In genomic region chr9:126658964-126659555, GRCh38 we compare ENCODE assay signal across 21 cellular contexts. TPM values are rescaled to one million over a fixed set of nuclear protein-coding genes. Genes with fewer than 3 reads are reported as not detected.
DNase-seq lines count a peak whose midpoint lies in the region; ATAC-seq, FAIRE-seq and TF ChIP-seq lines count a peak whose summit lies in the region.
"Had no signal": no experiment of that assay in that cellular context is flagged by ENCODE, and none has a peak within 500 bp of the region (broad histone marks: within the 10 kb centered on the region; RNA-seq: fewer than 3 reads in every experiment).

No MANE protein-coding gene starts in this region.

- 0 out of 2 replicates have a peak overlapping the region, but pooled peaks have one; percentile 27 for H3K18ac ChIP-seq in H1 (ENCODE audit: extremely low read depth, low read length)

- no peak overlapping the region for H3K9ac ChIP-seq in H1 (replicated peaks in 1 of 4; ENCODE audit: extremely low read depth in 1 of 4, low read depth in 3 of 4, low read length in 3 of 4)
- H3K9ac ChIP-seq in neural progenitor cell, result no peak overlapping the region

- H3F3A ChIP-seq in neural progenitor cell (ENCODE audit: low read depth), result peaks cover 30% of the 10 kb centered on the region

- H3K4me2 ChIP-seq in H1 (ENCODE audit: insufficient read depth in 1 of 2, low read depth in 2 of 2, low read length in 2 of 2), result no peak overlapping the region
- peak overlapping the region; percentile 60 for H3K4me2 ChIP-seq in neural progenitor cell

- H3K36me3 ChIP-seq in HEK293 (ENCODE audit: control insufficient read depth in 2 of 2, insufficient read depth in 1 of 2, low read length in 2 of 2) (peaks cover 0 to 6% of the 10 kb centered on the region in 2 experiments; a peak in 1 of 3 replicates), H1 (ENCODE audit: control insufficient read depth in 2 of 4, insufficient read depth in 4 of 4, low read length in 3 of 4) (no peaks in the 10 kb centered on the region; a peak in 1 of 8 replicates), neural progenitor cell (no peaks in the 10 kb centered on the region)

- H4K91ac ChIP-seq in H1 (replicated peaks; ENCODE audit: insufficient read length, low read length), result no peak overlapping the region

- no peak overlapping the region for H2BK120ac ChIP-seq in H1 (replicated peaks; ENCODE audit: low read depth, low read length)

- H2BK12ac ChIP-seq in H1 (ENCODE audit: low read depth, low read length), result peak overlapping the region; percentile 17; the same call in 1 of the 2 replicates

- H2BK20ac ChIP-seq in H1 (ENCODE audit: low read length), result no peak overlapping the region

- H3K4me1 Mint-ChIP-seq in neural progenitor cell, result peaks cover 51% of the 10 kb centered on the region
- H3K4me1 Mint-ChIP-seq in activated T-cell treated with anti-CD3 and anti-CD28 coated beads, Interleukin-2, amount 50 U/mL, for 24 hours (ENCODE audit: low read depth), result no peaks in the 10 kb centered on the region
- H3K4me1 Mint-ChIP-seq: CD4-positive, alpha-beta memory T cell had no signal

- H2BK5ac ChIP-seq in H1 (ENCODE audit: low read depth, low read length), result no peak overlapping the region

- H2BK15ac ChIP-seq in H1 (ENCODE audit: low read length), result peak overlapping the region; percentile 95

- no peak overlapping the region for H4K8ac ChIP-seq in H1 (ENCODE audit: extremely low read depth, insufficient read depth, low read length)

- H2AFZ ChIP-seq in H1 (ENCODE audit: low read length) (no peak overlapping the region), neural progenitor cell (replicated peaks) (no peak overlapping the region)

- no peak overlapping the region for H3K4me3 Mint-ChIP-seq in neural progenitor cell
- no peak overlapping the region for H3K4me3 Mint-ChIP-seq in activated T-cell treated with anti-CD3 and anti-CD28 coated beads, Interleukin-2, amount 50 U/mL, for 24 hours
- H3K4me3 Mint-ChIP-seq: CD4-positive, alpha-beta memory T cell; HFFc6 had no signal

- ATAC-seq in HG03520 (IDR thresholded peaks at IDR 0.05; ENCODE audit: unreplicated experiment) (no peak), GM21576 (IDR thresholded peaks at IDR 0.05; ENCODE audit: unreplicated experiment) (no peak)
- ATAC-seq: HCT116 had no signal

- no peak overlapping the region for H3K4me3 ChIP-seq in HEK293 (ENCODE audit: low read depth, low read length)
- no peak overlapping the region for H3K4me3 ChIP-seq in H1 (ENCODE audit: extremely low read depth in 1 of 4, insufficient read depth in 2 of 4, low read depth in 3 of 4, low read length in 4 of 4)
- no peak overlapping the region for H3K4me3 ChIP-seq in neural progenitor cell

- H3K9me3 ChIP-seq in HEK293 (ENCODE audit: control insufficient read depth, insufficient read depth, low read depth, low read length), result no peaks in the 10 kb centered on the region
- H3K9me3 ChIP-seq in H1 (ENCODE audit: insufficient read depth in 2 of 2, low read depth in 1 of 2, low read length in 1 of 2), result no peaks in the 10 kb centered on the region
- no peaks in the 10 kb centered on the region for H3K9me3 ChIP-seq in neural progenitor cell (ENCODE audit: low read depth)
- H3K9me3 ChIP-seq: Caco-2 had no signal

- H3K14ac ChIP-seq in H1 (ENCODE audit: insufficient read length), result no peak overlapping the region

- CTCF ChIA-PET in HEK293 (lab: Yijun Ruan, JAX) (no interaction called here), H1 (lab: Charles Lee; ENCODE audit: partially characterized antibody) (interaction anchor here (1.0 to 6.2 kb wide), 7 partner anchors 13 to 47 kb away, joined by 3 to 54 read pairs (median 4); no protein-coding TSS in a partner anchor)

- H4K20me1 ChIP-seq in H1 (replicated peaks in 1 of 2; ENCODE audit: control insufficient read depth in 1 of 2, insufficient read depth in 2 of 2, low read length in 2 of 2), result no peaks in the 10 kb centered on the region
- peaks cover 32% of the 10 kb centered on the region for H4K20me1 ChIP-seq in neural progenitor cell (ENCODE audit: low read depth)

- TF ChIP-seq RAD21 in H1 (IDR thresholded peaks at IDR 0.05 in 1 of 2, conservative IDR thresholded peaks at IDR 0.05 in 1 of 2; ENCODE audit: low read depth in 2 of 2, low read length in 2 of 2), result no peak

- FAIRE-seq in H1 (lab: Jason Lieb, UNC), result no peak
- FAIRE-seq: GM12891, GM18507 had no signal

- H3K27me3 Mint-ChIP-seq in neural progenitor cell (ENCODE audit: insufficient read depth, low read depth), result peaks cover 38% of the 10 kb centered on the region
- H3K27me3 Mint-ChIP-seq in activated T-cell treated with anti-CD3 and anti-CD28 coated beads, Interleukin-2, amount 50 U/mL, for 24 hours, result peaks cover 54% of the 10 kb centered on the region

- H3K4ac ChIP-seq in H1 (replicated peaks; ENCODE audit: insufficient read length, low read depth, low read length), result no peak overlapping the region

- H3K4me1 ChIP-seq in HEK293 (ENCODE audit: control insufficient read depth, insufficient read depth, low read length) (no peaks in the 10 kb centered on the region; the same call in 1 of the 2 replicates), H1 (replicated peaks in 1 of 4; ENCODE audit: control insufficient read depth in 3 of 4, insufficient read depth in 4 of 4, low read length in 3 of 4) (peaks cover 3 to 22% (median 18%) of the 10 kb centered on the region in 4 experiments), neural progenitor cell (peaks cover 33% of the 10 kb centered on the region)

- POLR2A ChIA-PET in HEK293 (lab: Yijun Ruan, JAX) (no interaction called here), H1 (lab: Charles Lee; ENCODE audit: partially characterized antibody) (interaction anchor here (0.9 to 1.4 kb wide), 2 partner anchors 17 to 18 kb away, joined by 4 to 5 read pairs; no protein-coding TSS in a partner anchor)

- H3K36me3 Mint-ChIP-seq in neural progenitor cell, result peaks cover 1% of the 10 kb centered on the region
- H3K36me3 Mint-ChIP-seq in activated T-cell treated with anti-CD3 and anti-CD28 coated beads, Interleukin-2, amount 50 U/mL, for 24 hours (ENCODE audit: low read depth), result no peaks in the 10 kb centered on the region
- H3K36me3 Mint-ChIP-seq: CD4-positive, alpha-beta memory T cell had no signal

- H3K56ac ChIP-seq in H1 (replicated peaks; ENCODE audit: insufficient read length, low read depth, low read length), result no peak overlapping the region

- DNase-seq in H1 (ENCODE audit: low read depth in 1 of 2, low spot score in 2 of 2), result no peak
- DNase-seq in neural progenitor cell (ENCODE audit: low spot score), result peak; percentile 68
- DNase-seq in activated T-cell treated with anti-CD3 and anti-CD28 coated beads, Interleukin-2, amount 50 U/mL, for 24 hours, result no peak
- DNase-seq in activated CD4-positive, alpha-beta T cell treated with anti-CD3 and anti-CD28 coated beads for 48 hours, result no peak
- DNase-seq: C1 segment of cervical spinal cord; CD4-positive, alpha-beta memory T cell; DMS153; DND-41; GDM1; GOT3; H7; HFFc6 had no signal

- H3K23ac ChIP-seq in H1 (ENCODE audit: insufficient read length), result no peak overlapping the region

- H3K27ac ChIP-seq in HEK293 (ENCODE audit: extremely low read depth, low read depth, low read length) (no peak overlapping the region), H1 (ENCODE audit: low read depth, low read length) (no peak overlapping the region), neural progenitor cell (no peak overlapping the region)

- no peaks in the 10 kb centered on the region for H3K9me3 Mint-ChIP-seq in neural progenitor cell
- H3K9me3 Mint-ChIP-seq in activated T-cell treated with anti-CD3 and anti-CD28 coated beads, Interleukin-2, amount 50 U/mL, for 24 hours, result no peaks in the 10 kb centered on the region
- H3K9me3 Mint-ChIP-seq: CD4-positive, alpha-beta memory T cell; HFFc6 had no signal

- H3K23me2 ChIP-seq in H1 (ENCODE audit: low read depth, low read length), result no peaks in the 10 kb centered on the region

- no peak overlapping the region for H4K5ac ChIP-seq in H1 (ENCODE audit: insufficient read length, low read depth, low read length)

- TF ChIP-seq EP300 in H1 (IDR thresholded peaks at IDR 0.05; ENCODE audit: borderline replicate concordance in 1 of 2, low read depth in 2 of 2, low read length in 2 of 2), result no peak

- no peak overlapping the region for H2AK5ac ChIP-seq in H1 (ENCODE audit: low read depth, low read length)

- no peak for TF ChIP-seq POLR2A in H1 (IDR thresholded peaks at IDR 0.05; ENCODE audit: control extremely low read depth in 1 of 2, low read depth in 2 of 2, low read length in 2 of 2)

- no peaks in the 10 kb centered on the region for H3K79me1 ChIP-seq in H1 (ENCODE audit: low read depth, low read length)

- H3K27me3 ChIP-seq in H1 (replicated peaks in 1 of 4; ENCODE audit: control insufficient read depth in 3 of 4, extremely low read depth in 1 of 4, insufficient read depth in 3 of 4, low read length in 3 of 4) (peaks cover 0 to 6% (median 0%) of the 10 kb centered on the region in 4 experiments; a peak in 2 of 7 replicates), neural progenitor cell (peaks cover 53% of the 10 kb centered on the region)

- H3K79me2 ChIP-seq in H1 (ENCODE audit: control insufficient read depth in 1 of 2, insufficient read depth in 2 of 2, low read length in 2 of 2) (no peaks in the 10 kb centered on the region), neural progenitor cell (ENCODE audit: low read depth) (no peaks in the 10 kb centered on the region)

- 87% methylated on average over 7 of the region's 11 CpGs; no CpG with 5 or more reads in 1 of the 2 experiments for WGBS in H1 (ENCODE audit: extremely low coverage in 1 of 2, insufficient coverage in 1 of 2, insufficient read length in 1 of 2, insufficient replicate concordance in 2 of 2, low coverage in 1 of 2, low lambda C conversion rate in 2 of 2, missing lambda C conversion rate in 1 of 2), 2 experiments

- TF ChIP-seq CTCF in HEK293 (tag by site-specific recombination; IDR thresholded peaks at IDR 0.05), result no peak
- no peak for TF ChIP-seq CTCF in H1 (IDR thresholded peaks at IDR 0.05; ENCODE audit: control extremely low read depth in 1 of 3, insufficient read depth in 1 of 3, low read depth in 1 of 3, low read length in 3 of 3)
- no peak for TF ChIP-seq CTCF in neural progenitor cell (IDR thresholded peaks at IDR 0.05)

- H3K27ac Mint-ChIP-seq in neural progenitor cell, result peak overlapping the region; percentile 21
- H3K27ac Mint-ChIP-seq in activated T-cell treated with anti-CD3 and anti-CD28 coated beads, Interleukin-2, amount 50 U/mL, for 24 hours, result no peak overlapping the region
- H3K27ac Mint-ChIP-seq: CD4-positive, alpha-beta memory T cell; HFFc6 had no signal

TF ChIP-seq in H1, 55 proteins besides CTCF, POLR2A, EP300 and RAD21 (continues in another document):
- TF ChIP-seq CREB1 (IDR thresholded peaks at IDR 0.05), result no peak

RNA-seq across cellular contexts. Expression of gene LMX1B, which starts 45.3 kb away (rescaled TPM):
- 0.37 and 0.52 TPM in 2 replicates for total RNA-seq in H1 (2021; fragmentation: NEBNext Ultra II Directional; extraction: Animal tissue kit (Norgen Biotek cat#: 25700))
- 0.09 and 0.17 TPM in 2 replicates for polyA plus RNA-seq in H1 (2011; rRNA removed)
- polyA plus RNA-seq in H1 (2011; cell fraction: cytosol; rRNA removed), result 0.17 TPM
- polyA plus RNA-seq in H1 (2011; cell fraction: nucleus; rRNA removed), result 0.24 TPM
- 0.17 to 0.24 TPM (median 0.20 TPM) in 4 replicates for polyA plus RNA-seq in H1 (2012, experiment 1 of 2)
- 0.16 TPM for polyA plus RNA-seq in H1 (2012, experiment 2 of 2)
- polyA plus RNA-seq in H1 (2013, experiment 1 of 2), result 0.18 TPM
- polyA plus RNA-seq in H1 (2013, experiment 2 of 2), result 0.22 TPM
- polyA minus RNA-seq in H1 (2011; rRNA and poly(A)+ RNA removed), result 0.07 and 0.16 TPM in 2 replicates
- 0.44 TPM for polyA minus RNA-seq in H1 (2011; cell fraction: cytosol; rRNA and poly(A)+ RNA removed)
- 0.10 TPM for polyA minus RNA-seq in H1 (2011; cell fraction: nucleus; rRNA and poly(A)+ RNA removed)
- 0.19 and 0.50 TPM in 2 replicates for total RNA-seq in neural progenitor cell (ENCODE audit: low replicate concordance)
- total RNA-seq: A673; CD4-positive, alpha-beta memory T cell; HFFc6 had no signal
- polyA plus RNA-seq: BJ; CD4-positive, alpha-beta memory T cell had no signal
